ENCODE assay signal across 19 cellular contexts in the genomic region with DNA sequence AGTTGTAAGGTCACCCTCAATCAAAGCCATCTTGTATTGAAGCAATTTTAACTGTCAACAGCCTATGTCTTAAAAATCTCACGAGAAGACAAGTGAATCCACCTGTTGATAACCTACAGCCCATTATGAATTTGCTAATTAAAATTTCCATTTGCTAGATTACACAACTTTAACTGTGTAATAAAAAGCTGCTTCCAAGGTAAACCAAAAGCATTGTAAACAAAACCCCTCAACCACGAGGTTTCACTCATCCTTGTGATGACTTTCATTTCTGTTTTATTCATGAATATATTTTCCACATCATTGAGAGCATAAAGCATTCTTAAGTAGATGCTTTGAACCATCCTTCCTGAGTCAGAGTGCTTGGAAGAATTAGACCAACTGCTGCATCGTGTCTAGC.
DNase-seq lines count a peak whose midpoint lies in the region; ATAC-seq, FAIRE-seq and TF ChIP-seq lines count a peak whose summit lies in the region.
"Had no signal": no experiment of that assay in that cellular context is flagged by ENCODE, and none has a peak within 500 bp of the region (broad histone marks: within the 10 kb centered on the region; RNA-seq: fewer than 3 reads in every experiment).

No MANE protein-coding gene starts in this region.

- H3K4me1 ChIP-seq in SJSA1 (replicated peaks) (peaks cover 47% of the 10 kb centered on the region), smooth muscle cell (ENCODE audit: low read depth) (peaks cover 26% of the 10 kb centered on the region), HepG2 (ENCODE audit: insufficient read depth, low read length) (no peaks in the 10 kb centered on the region)
- H3K4me1 ChIP-seq: ascending aorta had no signal

- no peak overlapping the region for H3K27ac Mint-ChIP-seq in nephron progenitor cell
- H3K27ac Mint-ChIP-seq: activated naive CD4-positive, alpha-beta T cell treated with anti-CD3 and anti-CD28 coated beads, Interleukin-2, amount 10 ng/mL, durations not matched to agents 7 days and 5 days; memory B cell; natural killer cell treated with Interleukin-12 subunit alpha and Interleukin-12 subunit beta and Interleukin-15 and Interleukin-18, amount 100 ng/mL, for 72 hours; T-cell had no signal

- in situ Hi-C loops in HepG2 (cut with HindIII; ENCODE audit: extremely low pct_ligation_motif_present, low pct_unique_long_range_greater_than_20kb): no loop called here

- H3K4me2 ChIP-seq in smooth muscle cell (peak overlapping the region; percentile 16), HepG2 (ENCODE audit: low read depth, low read length) (no peak overlapping the region)

- H3K4me3 ChIP-seq in SJSA1 (no peak overlapping the region), smooth muscle cell (no peak overlapping the region), HepG2 (replicated peaks in 1 of 3; ENCODE audit: insufficient read depth in 1 of 3, low read depth in 2 of 3, low read length in 3 of 3) (no peak overlapping the region)
- H3K4me3 ChIP-seq: ascending aorta, GM23248, testis had no signal

- FAIRE-seq in HepG2 (lab: Jason Lieb, UNC): no peak
- FAIRE-seq: keratinocyte had no signal

- H3K4me3 Mint-ChIP-seq in nephron progenitor cell: no peak overlapping the region
- H3K4me3 Mint-ChIP-seq: activated naive CD4-positive, alpha-beta T cell treated with anti-CD3 and anti-CD28 coated beads, Interleukin-2, amount 10 ng/mL, durations not matched to agents 7 days and 5 days; memory B cell; natural killer cell treated with Interleukin-12 subunit alpha and Interleukin-12 subunit beta and Interleukin-15 and Interleukin-18, amount 100 ng/mL, for 72 hours; T-cell had no signal

- no peaks in the 10 kb centered on the region for H4K20me1 ChIP-seq in smooth muscle cell (ENCODE audit: low read depth)
- no peaks in the 10 kb centered on the region for H4K20me1 ChIP-seq in HepG2 (ENCODE audit: insufficient read depth, low read length)

- H3K9me3 Mint-ChIP-seq in nephron progenitor cell: no peaks in the 10 kb centered on the region
- H3K9me3 Mint-ChIP-seq: activated naive CD4-positive, alpha-beta T cell treated with anti-CD3 and anti-CD28 coated beads, Interleukin-2, amount 10 ng/mL, durations not matched to agents 7 days and 5 days; T-cell had no signal

- TF ChIP-seq EP300 in HepG2 (IDR thresholded peaks at IDR 0.05; ENCODE audit: low read depth in 2 of 2, low read length in 2 of 2): no peak
- no peak for TF ChIP-seq EP300 in HepG2 (CRISPR knock-in tag; IDR thresholded peaks at IDR 0.05; ENCODE audit: borderline replicate concordance)

- H3K4me1 Mint-ChIP-seq in nephron progenitor cell: peaks cover 28% of the 10 kb centered on the region
- H3K4me1 Mint-ChIP-seq: activated naive CD4-positive, alpha-beta T cell treated with anti-CD3 and anti-CD28 coated beads, Interleukin-2, amount 10 ng/mL, durations not matched to agents 7 days and 5 days; T-cell had no signal

- H2AFZ ChIP-seq in smooth muscle cell (ENCODE audit: low read depth) (no peak overlapping the region), HepG2 (ENCODE audit: low read length) (no peak overlapping the region)
- H2AFZ ChIP-seq: GM23248 had no signal

- no peak for TF ChIP-seq RAD21 in HepG2 (CRISPR knock-in tag; IDR thresholded peaks at IDR 0.05)

- peaks cover 8% of the 10 kb centered on the region for H3K27me3 Mint-ChIP-seq in nephron progenitor cell (ENCODE audit: low read depth, poor library complexity)

- H3K27ac ChIP-seq in SJSA1: peak overlapping the region; percentile 82
- no peak overlapping the region for H3K27ac ChIP-seq in smooth muscle cell (ENCODE audit: low read depth)
- no peak overlapping the region for H3K27ac ChIP-seq in HepG2 (ENCODE audit: extremely low read length, insufficient read depth, low read length)
- H3K27ac ChIP-seq: ascending aorta, GM23248 had no signal

- H3K9ac ChIP-seq in smooth muscle cell (ENCODE audit: low read depth) (no peak overlapping the region), HepG2 (ENCODE audit: insufficient read depth, low read depth, low read length) (no peak overlapping the region)
- H3K9ac ChIP-seq: GM23248 had no signal

- H3K9me3 ChIP-seq in SJSA1 (replicated peaks): no peaks in the 10 kb centered on the region
- H3K9me3 ChIP-seq in smooth muscle cell (replicated peaks; ENCODE audit: low read depth): no peaks in the 10 kb centered on the region
- no peaks in the 10 kb centered on the region for H3K9me3 ChIP-seq in HepG2 (ENCODE audit: low read length)
- H3K9me3 ChIP-seq: ascending aorta, testis had no signal

- POLR2A ChIA-PET in HepG2 (lab: Yijun Ruan, JAX): no interaction called here

- TF ChIP-seq CTCF in smooth muscle cell (IDR thresholded peaks at IDR 0.05; ENCODE audit: borderline replicate concordance, insufficient read depth, poor library complexity, severe bottlenecking): no peak
- no peak for TF ChIP-seq CTCF in nephron progenitor cell (IDR thresholded peaks at IDR 0.05)
- TF ChIP-seq CTCF in HepG2 (CRISPR knock-in tag; IDR thresholded peaks at IDR 0.05): no peak

- H3K27me3 ChIP-seq in SJSA1 (replicated peaks) (no peaks in the 10 kb centered on the region), smooth muscle cell (ENCODE audit: low read depth) (peaks cover 54% of the 10 kb centered on the region), HepG2 (ENCODE audit: control insufficient read depth in 1 of 2, insufficient read depth in 2 of 2, low read length in 2 of 2) (no peaks in the 10 kb centered on the region)
- H3K27me3 ChIP-seq: ascending aorta, testis had no signal

- CTCF ChIA-PET in HepG2 (lab: Yijun Ruan, JAX; ENCODE audit: low intra/inter-chr PET ratio, low total read pairs): no interaction called here

- H3K79me2 ChIP-seq in smooth muscle cell (ENCODE audit: low read depth) (no peaks in the 10 kb centered on the region), HepG2 (ENCODE audit: insufficient read depth, low read length) (no peaks in the 10 kb centered on the region)

- intact Hi-C loops in HepG2 (cut with micrococcal nuclease; ENCODE audit: unreplicated experiment): no loop called here

- peaks cover 17% of the 10 kb centered on the region for H3F3A ChIP-seq in smooth muscle cell (ENCODE audit: low read depth)

- WGBS in smooth muscle cell (ENCODE audit: low lambda C conversion rate): 50% methylated on average over 3 of the region's 3 CpGs
- WGBS in HepG2 (ENCODE audit: low lambda C conversion rate): 0% methylated on average over 3 of the region's 3 CpGs

- ATAC-seq in GM18867 (IDR thresholded peaks at IDR 0.05; ENCODE audit: unreplicated experiment) (peak; percentile 27), HG02973 (IDR thresholded peaks at IDR 0.05; ENCODE audit: unreplicated experiment) (peak; percentile 37), HepG2 (no peak)
- ATAC-seq: natural killer cell treated with Interleukin-12 subunit alpha and Interleukin-12 subunit beta and Interleukin-15 and Interleukin-18, amount 100 ng/mL, for 72 hours; Right ventricle myocardium inferior; T-cell had no signal

- peak in 1 of 2 experiments; percentile 12 for DNase-seq in SJSA1 (ENCODE audit: low read depth in 1 of 2, low spot score in 2 of 2)
- DNase-seq in smooth muscle cell (lab: John Stamatoyannopoulos, UW; ENCODE audit: unreplicated experiment): no peak
- DNase-seq in COLO668 (lab: John Stamatoyannopoulos, UW; ENCODE audit: unreplicated experiment): no peak
- DNase-seq in nephron progenitor cell: no peak
- no peak for DNase-seq in HepG2 (ENCODE audit: low spot score)
- DNase-seq: activated naive CD4-positive, alpha-beta T cell treated with anti-CD3 and anti-CD28 coated beads, Interleukin-2, amount 10 ng/mL, durations not matched to agents 7 days and 5 days; DMS53; GM23248; NCI-H524 treated with DMSO at 0.1 percent for 48 hours; stimulated activated CD4-positive, alpha-beta T cell treated with anti-CD3 and anti-CD28 coated beads, Interleukin-12 subunit alpha, Interleukin-12 subunit beta, amount 100 ng/mL, for 4 hours; T-cell; testis had no signal

- TF ChIP-seq POLR2A in HepG2 (IDR thresholded peaks at IDR 0.05; ENCODE audit: insufficient read depth in 1 of 2, low read depth in 2 of 2, low read length in 2 of 2): no peak

- H3K36me3 Mint-ChIP-seq in nephron progenitor cell (ENCODE audit: low read depth): no peaks in the 10 kb centered on the region
- H3K36me3 Mint-ChIP-seq: activated naive CD4-positive, alpha-beta T cell treated with anti-CD3 and anti-CD28 coated beads, Interleukin-2, amount 10 ng/mL, durations not matched to agents 7 days and 5 days; memory B cell; natural killer cell treated with Interleukin-12 subunit alpha and Interleukin-12 subunit beta and Interleukin-15 and Interleukin-18, amount 100 ng/mL, for 72 hours; T-cell had no signal

- H3K36me3 ChIP-seq in SJSA1: no peaks in the 10 kb centered on the region
- no peaks in the 10 kb centered on the region for H3K36me3 ChIP-seq in smooth muscle cell (ENCODE audit: low read depth)
- no peaks in the 10 kb centered on the region for H3K36me3 ChIP-seq in HepG2 (replicated peaks in 1 of 2; ENCODE audit: control insufficient read depth in 1 of 2, insufficient read depth in 2 of 2, low read length in 2 of 2)
- H3K36me3 ChIP-seq: ascending aorta had no signal

- BruUV-seq in HepG2 (replicated peaks; lab: Mats Ljungman, UMichigan): no TSS peak

TF ChIP-seq in HepG2, 621 proteins besides CTCF, POLR2A, EP300 and RAD21 (continues in another document):
- TF ChIP-seq HHEX (CRISPR knock-in tag; IDR thresholded peaks at IDR 0.05) (no peak), SATB2 (CRISPR knock-in tag; IDR thresholded peaks at IDR 0.05) (no peak), TEAD3 (CRISPR knock-in tag; optimal IDR thresholded peaks at IDR 0.05; ENCODE audit: borderline replicate concordance) (no peak), PCBP1 (IDR thresholded peaks at IDR 0.05; ENCODE audit: borderline replicate concordance, low read depth, low read length) (no peak), ZNF275 (CRISPR knock-in tag; IDR thresholded peaks at IDR 0.05; ENCODE audit: borderline replicate concordance) (no peak), IRF9 (CRISPR knock-in tag; IDR thresholded peaks at IDR 0.05; ENCODE audit: borderline replicate concordance) (no peak), ATAD3A (CRISPR knock-in tag; IDR thresholded peaks at IDR 0.05) (no peak)
